Comparison of ENCODE assay signal across 20 cellular contexts in genomic region chr1:225695578-225696332, GRCh38. TPM values are rescaled to one million over a fixed set of nuclear protein-coding genes. Genes with fewer than 3 reads are reported as not detected.
DNase-seq lines count a peak whose midpoint lies in the region; ATAC-seq and TF ChIP-seq lines count a peak whose summit lies in the region.
"Had no signal": no experiment of that assay in that cellular context is flagged by ENCODE, and none has a peak within 500 bp of the region (broad histone marks: within the 10 kb centered on the region; RNA-seq: fewer than 3 reads in every experiment).

No MANE protein-coding gene starts in this region.

- CTCF ChIA-PET in SK-N-SH (lab: Yijun Ruan, JAX), result interaction anchor here (1.6 to 1.8 kb wide), 2 partner anchors 76 to 221 kb away, joined by 4 to 7 read pairs; no protein-coding TSS in a partner anchor
- CTCF ChIA-PET in GM10248 (lab: Yijun Ruan, JAX), result no interaction called here

- POLR2A ChIA-PET in SK-N-SH (lab: Yijun Ruan, JAX) (no interaction called here), GM10248 (lab: Yijun Ruan, JAX) (no interaction called here)

- no peak overlapping the region for H2BK5ac ChIP-seq in mesenchymal stem cell (ENCODE audit: low read depth, low read length, poor library complexity, severe bottlenecking)

- H3K27ac ChIP-seq in SK-N-SH (ENCODE audit: low read depth in 2 of 2, low read length in 1 of 2), result peak overlapping the region; percentile 14 to 39; a peak in 2 of 4 replicates
- H3K27ac ChIP-seq in mesenchymal stem cell (ENCODE audit: low read length, poor library complexity, severe bottlenecking), result no peak overlapping the region
- peak overlapping the region in 3 of 4 donors; percentile 22 to 38 (median 36) for H3K27ac ChIP-seq in upper lobe of left lung
- H3K27ac ChIP-seq: colonic mucosa had no signal

- TF ChIP-seq RAD21 in SK-N-SH (IDR thresholded peaks at IDR 0.05; ENCODE audit: low read length), result no peak

- H3K4me1 ChIP-seq in SK-N-SH (ENCODE audit: control insufficient read depth in 1 of 2, insufficient read depth in 2 of 2, low read depth in 1 of 2, low read length in 1 of 2) (peaks cover 12 to 15% of the 10 kb centered on the region in 2 experiments), mesenchymal stem cell (ENCODE audit: control insufficient read depth, insufficient read depth, low read depth, low read length) (peaks cover 10% of the 10 kb centered on the region), upper lobe of left lung (peaks cover 30 to 38% (median 33%) of the 10 kb centered on the region in 4 donors)
- H3K4me1 ChIP-seq: colonic mucosa had no signal

- H3F3A ChIP-seq in SK-N-SH (replicated peaks; ENCODE audit: insufficient read depth), result peaks cover 18% of the 10 kb centered on the region

- H3K18ac ChIP-seq in mesenchymal stem cell (ENCODE audit: low read depth in 1 of 2, low read length in 2 of 2), result peak overlapping the region in 1 of 2 experiments; percentile 28

- TF ChIP-seq CTCF in SK-N-SH (IDR thresholded peaks at IDR 0.05) (no peak), upper lobe of left lung (IDR thresholded peaks at IDR 0.05) (no peak), GM10248 (IDR thresholded peaks at IDR 0.05; ENCODE audit: control extremely low read depth, extremely low read depth, low read depth, missing control alignments) (no peak)

- no peak; a peak in 1 of 4 replicates for TF ChIP-seq EP300 in SK-N-SH (IDR thresholded peaks at IDR 0.05; ENCODE audit: borderline replicate concordance in 1 of 2, low read depth in 1 of 2, low read length in 1 of 2)
- TF ChIP-seq EP300 in upper lobe of left lung (IDR thresholded peaks at IDR 0.05), result no peak

- H3K4me2 ChIP-seq in SK-N-SH (no peak overlapping the region), mesenchymal stem cell (ENCODE audit: low read length, poor library complexity, severe bottlenecking) (no peak overlapping the region)

- H3K79me2 ChIP-seq in SK-N-SH (ENCODE audit: insufficient read depth), result no peaks in the 10 kb centered on the region

- no peak overlapping the region for H3K14ac ChIP-seq in mesenchymal stem cell (ENCODE audit: low read length in 2 of 2)

- H4K20me1 ChIP-seq in SK-N-SH (ENCODE audit: insufficient read depth), result no peaks in the 10 kb centered on the region

- H2BK15ac ChIP-seq in mesenchymal stem cell (ENCODE audit: low read depth, poor library complexity, severe bottlenecking), result peak overlapping the region; percentile 44

- H2BK120ac ChIP-seq in mesenchymal stem cell (ENCODE audit: low read depth, low read length), result no peak overlapping the region

- no peak overlapping the region for H2AK5ac ChIP-seq in mesenchymal stem cell (ENCODE audit: low read length, severe bottlenecking)

- DNase-seq in SK-N-SH, result peak; percentile 53
- DNase-seq in dedifferentiated amniotic fluid mesenchymal stem cell (ENCODE audit: extremely low spot score), result peak; percentile 19
- DNase-seq in mesenchymal stem cell, result peak; percentile 72
- no peak for DNase-seq in upper lobe of left lung
- no peak for DNase-seq in NCI-H510A treated with DMSO at 0.1 percent for 48 hours (lab: John Stamatoyannopoulos, UW)
- no peak for DNase-seq in NCI-H748 treated with DMSO at 0.1 percent for 48 hours (lab: John Stamatoyannopoulos, UW)
- no peak for DNase-seq in GM10248 (ENCODE audit: extremely low spot score)
- DNase-seq: activated CD8-positive, alpha-beta memory T cell treated with anti-CD3 and anti-CD28 coated beads for 24 hours; anterior cingulate cortex; colonic mucosa; GOT3; hippocampal formation; left cardiac atrium; naive thymus-derived CD4-positive, alpha-beta T cell; NCI-H2081; retina; stimulated activated CD4-positive, alpha-beta T cell treated with anti-CD3 and anti-CD28 coated beads, Interleukin-4, amount 100 ng/mL, for 1 hour; T-cell; trophoblast cell had no signal

- WGBS in SK-N-SH (ENCODE audit: low lambda C conversion rate), result 81% methylated on average over 6 of the region's 6 CpGs
- WGBS in mesenchymal stem cell, result 68% methylated on average over 4 of the region's 6 CpGs
- WGBS in upper lobe of left lung, 2 donors, result 57 to 70% methylated on average over 6 of the region's 6 CpGs

- peak overlapping the region; percentile 28 to 59 for H2BK12ac ChIP-seq in mesenchymal stem cell (ENCODE audit: low read length in 2 of 2)

- no peak overlapping the region for H3K4me3 ChIP-seq in SK-N-SH (ENCODE audit: low read depth in 2 of 2, low read length in 1 of 2)
- H3K4me3 ChIP-seq in mesenchymal stem cell (ENCODE audit: insufficient read depth in 1 of 2, low read depth in 1 of 2, low read length in 2 of 2), result no peak overlapping the region
- H3K4me3 ChIP-seq in upper lobe of left lung, result no peak overlapping the region
- H3K4me3 ChIP-seq: colonic mucosa had no signal

- H3K9ac ChIP-seq in SK-N-SH, result no peak overlapping the region
- no peak overlapping the region for H3K9ac ChIP-seq in mesenchymal stem cell (ENCODE audit: low read length)

- no peak overlapping the region for H3K4ac ChIP-seq in mesenchymal stem cell (ENCODE audit: low read depth in 1 of 2, low read length in 2 of 2)

- no peaks in the 10 kb centered on the region for H3K9me2 ChIP-seq in SK-N-SH

- H3K36me3 ChIP-seq in SK-N-SH (replicated peaks in 1 of 2; ENCODE audit: control insufficient read depth in 1 of 2, insufficient read depth in 2 of 2, low read length in 1 of 2) (no peaks in the 10 kb centered on the region), mesenchymal stem cell (ENCODE audit: control insufficient read depth in 1 of 2, insufficient read depth in 2 of 2, low read depth in 1 of 2, low read length in 2 of 2) (no peaks in the 10 kb centered on the region), upper lobe of left lung (no peaks in the 10 kb centered on the region)
- H3K36me3 ChIP-seq: colonic mucosa had no signal

- no peak for ATAC-seq in SK-N-SH treated with all-trans-retinoic acid at 6 μM for 48 hours
- no peak for ATAC-seq in upper lobe of left lung (ENCODE audit: low FRiP score in 2 of 2)
- ATAC-seq: naive thymus-derived CD4-positive, alpha-beta T cell; T-cell had no signal

- H2AFZ ChIP-seq in SK-N-SH (ENCODE audit: low read depth) (no peak overlapping the region), mesenchymal stem cell (ENCODE audit: low read depth, low read length) (no peak overlapping the region)

- no peaks in the 10 kb centered on the region for H3K9me3 ChIP-seq in SK-N-SH
- no peaks in the 10 kb centered on the region for H3K9me3 ChIP-seq in mesenchymal stem cell (ENCODE audit: control insufficient read depth, low read length)
- H3K9me3 ChIP-seq in upper lobe of left lung, result no peaks in the 10 kb centered on the region
- H3K9me3 ChIP-seq: colonic mucosa had no signal

- H4K91ac ChIP-seq in mesenchymal stem cell (ENCODE audit: low read length), result no peak overlapping the region

- no peaks in the 10 kb centered on the region for H3K79me1 ChIP-seq in mesenchymal stem cell (replicated peaks; ENCODE audit: low read length, poor library complexity, severe bottlenecking)

- no peak for TF ChIP-seq POLR2A in upper lobe of left lung (IDR thresholded peaks at IDR 0.05)

- no peak overlapping the region for H3K23ac ChIP-seq in mesenchymal stem cell (ENCODE audit: low read length in 2 of 2)

- peak overlapping the region; percentile 19 for H4K8ac ChIP-seq in mesenchymal stem cell (ENCODE audit: low read length)

- H3K27me3 ChIP-seq in SK-N-SH (ENCODE audit: insufficient read depth) (no peaks in the 10 kb centered on the region), mesenchymal stem cell (ENCODE audit: control insufficient read depth in 1 of 2, insufficient read depth in 1 of 2, low read length in 2 of 2) (no peaks in the 10 kb centered on the region), upper lobe of left lung (no peaks in the 10 kb centered on the region)
- H3K27me3 ChIP-seq: colonic mucosa had no signal

TF ChIP-seq in SK-N-SH, 30 proteins besides CTCF, POLR2A, EP300 and RAD21 (continues in another document):
- TF ChIP-seq GABPA (IDR thresholded peaks at IDR 0.05; ENCODE audit: low read depth), result no peak
- no peak for TF ChIP-seq CHD2 (IDR thresholded peaks at IDR 0.05; ENCODE audit: low read length, partially characterized antibody)
- TF ChIP-seq GATA2 (CRISPR knock-in tag; IDR thresholded peaks at IDR 0.05), result no peak
- no peak for TF ChIP-seq IRF3 (IDR thresholded peaks at IDR 0.05; ENCODE audit: low read depth, low read length)
- peak; percentile 52; the same call in 1 of the 2 replicates for TF ChIP-seq MXI1 (IDR thresholded peaks at IDR 0.05; ENCODE audit: low read depth, low read length)

TF ChIP-seq in SK-N-SH treated with all-trans-retinoic acid at 6 μM for 48 hours, 23 proteins besides CTCF, POLR2A, EP300 and RAD21 (continues in another document):
- TF ChIP-seq PATZ1 (CRISPR knock-in tag; IDR thresholded peaks at IDR 0.05; ENCODE audit: borderline replicate concordance) (no peak), GLIS3 (CRISPR knock-in tag; IDR thresholded peaks at IDR 0.05) (no peak), TCF4 (CRISPR knock-in tag; IDR thresholded peaks at IDR 0.05; ENCODE audit: borderline replicate concordance) (no peak), ZFP3 (CRISPR knock-in tag; IDR thresholded peaks at IDR 0.05) (no peak), PPARA (CRISPR knock-in tag; IDR thresholded peaks at IDR 0.05; ENCODE audit: borderline replicate concordance) (no peak), RARB (CRISPR knock-in tag; IDR thresholded peaks at IDR 0.05) (no peak)

RNA-seq across cellular contexts. Expression of gene ENAH, which starts 42.8 kb away (rescaled TPM):
- polyA plus RNA-seq in SK-N-SH (2012; rRNA removed), result 48.9 and 72.0 TPM in 2 replicates
- 79.6 and 101 TPM in 2 replicates for polyA plus RNA-seq in SK-N-SH (2012; cell fraction: cytosol; rRNA removed)
- polyA plus RNA-seq in SK-N-SH (2012; cell fraction: nucleus; rRNA removed), result 19.8 and 65.1 TPM in 2 replicates
- 78.1 TPM for polyA plus RNA-seq in mesenchymal stem cell (2013, experiment 1 of 2)
- polyA plus RNA-seq in mesenchymal stem cell (2013, experiment 2 of 2), result 80.9 TPM
- 10 to 100 TPM; 10.5 to 70.3 (median 33.8) TPM for total RNA-seq in upper lobe of left lung
- polyA plus RNA-seq: naive thymus-derived CD4-positive, alpha-beta T cell had no signal

Comparison
In these comparisons a context has a peak if more than half of its experiments do, and no peak if none do; other contexts are left out.
1. DNase-seq: peak in SK-N-SH (single experiment), dedifferentiated amniotic fluid mesenchymal stem cell (single experiment) and mesenchymal stem cell (single experiment); none in upper lobe of left lung (0 of 2), NCI-H510A treated with DMSO at 0.1 percent for 48 hours (single experiment), NCI-H748 treated with DMSO at 0.1 percent for 48 hours (single experiment) and GM10248 (single experiment).